32 cellular contexts compared by ENCODE assay signal in genomic region chr7:138491612-138492386, GRCh38.
"Had no signal": no experiment of that assay in that cellular context is flagged by ENCODE, and none has a peak within 500 bp of the region (broad histone marks: within the 10 kb centered on the region; RNA-seq: fewer than 3 reads in every experiment).

No MANE protein-coding gene starts in this region.

- H3K4me1 ChIP-seq: colonic mucosa, esophagus squamous epithelium, pancreas, uterus had no signal

- H3K27ac Mint-ChIP-seq: activated CD4-positive, alpha-beta memory T cell treated with anti-CD3 and anti-CD28 coated beads for 36 hours; activated CD4-positive, alpha-beta T cell treated with anti-CD3 and anti-CD28 coated beads, Interleukin-2, amount 10 ng/mL, durations not matched to agents 24 days and 14 days; activated T-cell treated with anti-CD3 and anti-CD28 coated beads, Interleukin-2, amount 50 U/mL, for 24 hours; activated T-helper 17 cell treated with anti-CD3 and anti-CD28 coated beads, Interleukin-2, amount 50 U/mL, for 72 hours; T-helper 1 cell treated with Interleukin-12 subunit alpha and Interleukin-12 subunit beta and Interleukin-4 antibody, amounts not matched to agents 30 μg/mL and 1 μg/mL, for 36 hours had no signal

- H3K4me3 ChIP-seq: cardiac muscle cell, colonic mucosa, esophagus squamous epithelium, gastroesophageal sphincter, hepatocyte, pancreas, psoas muscle, tibial nerve, uterus had no signal

- H3K27ac ChIP-seq: colonic mucosa, epithelial cell of prostate, esophagus squamous epithelium, gastroesophageal sphincter, hepatocyte, pancreas, psoas muscle, tibial nerve, uterus, WERI-Rb-1 had no signal

- DNase-seq: activated CD4-positive, alpha-beta memory T cell treated with anti-CD3 and anti-CD28 coated beads for 36 hours; activated CD4-positive, alpha-beta T cell treated with anti-CD3 and anti-CD28 coated beads, Interleukin-2, amount 10 ng/mL, durations not matched to agents 24 days and 14 days; activated CD4-positive, CD25-positive, alpha-beta regulatory T cell treated with anti-CD3 and anti-CD28 coated beads, Interleukin-2, amount 50 U/mL, for 72 hours; activated CD8-positive, alpha-beta memory T cell treated with anti-CD3 and anti-CD28 coated beads, Interleukin-2, amount 50 U/mL, for 48 hours; activated gamma-delta T cell treated with Interleukin-2 at 50 U/mL for 16 hours; activated naive CD4-positive, alpha-beta T cell treated with anti-CD3 and anti-CD28 coated beads, Interleukin-2, amount 50 U/mL, for 16 hours; activated T-cell treated with anti-CD3 and anti-CD28 coated beads, Interleukin-2, amount 50 U/mL, for 24 hours; aorta; cerebellar nuclear complex; colonic mucosa; effector CD8-positive, alpha-beta T cell; esophagus squamous epithelium; islet precursor cell; left cardiac atrium; left ventricle myocardium superior; nucleus accumbens; pancreas; psoas muscle; right cardiac atrium; stimulated activated CD4-positive, alpha-beta T cell treated with anti-CD3 and anti-CD28 coated beads, Interleukin-2, amount 100 ng/mL, for 48 hours; stimulated activated naive CD4-positive, alpha-beta T cell treated with Interleukin-2 at 50 U/mL for 16 hours; T-helper 9 cell; uterus; WERI-Rb-1 had no signal

- H3K36me3 ChIP-seq: cardiac muscle cell, colonic mucosa, esophagus squamous epithelium, gastroesophageal sphincter, pancreas, tibial nerve, uterus, WERI-Rb-1 had no signal

- H3K9me3 ChIP-seq: colonic mucosa, esophagus squamous epithelium, gastroesophageal sphincter, pancreas, psoas muscle, tibial nerve, uterus had no signal

- H2AFZ ChIP-seq: hepatocyte had no signal

- H3K27me3 Mint-ChIP-seq: activated CD4-positive, alpha-beta memory T cell treated with anti-CD3 and anti-CD28 coated beads for 36 hours; activated CD4-positive, alpha-beta T cell treated with anti-CD3 and anti-CD28 coated beads, Interleukin-2, amount 10 ng/mL, durations not matched to agents 24 days and 14 days; activated T-cell treated with anti-CD3 and anti-CD28 coated beads, Interleukin-2, amount 50 U/mL, for 24 hours; activated T-helper 17 cell treated with anti-CD3 and anti-CD28 coated beads, Interleukin-2, amount 50 U/mL, for 72 hours; brain had no signal

- H3K9me3 Mint-ChIP-seq: activated T-helper 17 cell treated with anti-CD3 and anti-CD28 coated beads, Interleukin-2, amount 50 U/mL, for 72 hours had no signal

- H3K4me3 Mint-ChIP-seq: activated CD4-positive, alpha-beta memory T cell treated with anti-CD3 and anti-CD28 coated beads for 36 hours; activated CD4-positive, alpha-beta T cell treated with anti-CD3 and anti-CD28 coated beads, Interleukin-2, amount 10 ng/mL, durations not matched to agents 24 days and 14 days; activated T-cell treated with anti-CD3 and anti-CD28 coated beads, Interleukin-2, amount 50 U/mL, for 24 hours; activated T-helper 17 cell treated with anti-CD3 and anti-CD28 coated beads, Interleukin-2, amount 50 U/mL, for 72 hours; brain; T-helper 1 cell treated with Interleukin-12 subunit alpha and Interleukin-12 subunit beta and Interleukin-4 antibody, amounts not matched to agents 30 μg/mL and 1 μg/mL, for 36 hours had no signal

- H3K4me2 ChIP-seq: hepatocyte had no signal

- ATAC-seq: activated T-helper 17 cell treated with anti-CD3 and anti-CD28 coated beads, Interleukin-2, amount 50 U/mL, for 72 hours; gastroesophageal sphincter; left cardiac atrium; left ventricle myocardium superior; pancreas; psoas muscle; right cardiac atrium had no signal

- H3K27me3 ChIP-seq: cardiac muscle cell, colonic mucosa, esophagus squamous epithelium, gastroesophageal sphincter, hepatocyte, pancreas, tibial nerve, uterus had no signal
